Comparison of ENCODE assay signal across 14 cellular contexts in the genomic region with DNA sequence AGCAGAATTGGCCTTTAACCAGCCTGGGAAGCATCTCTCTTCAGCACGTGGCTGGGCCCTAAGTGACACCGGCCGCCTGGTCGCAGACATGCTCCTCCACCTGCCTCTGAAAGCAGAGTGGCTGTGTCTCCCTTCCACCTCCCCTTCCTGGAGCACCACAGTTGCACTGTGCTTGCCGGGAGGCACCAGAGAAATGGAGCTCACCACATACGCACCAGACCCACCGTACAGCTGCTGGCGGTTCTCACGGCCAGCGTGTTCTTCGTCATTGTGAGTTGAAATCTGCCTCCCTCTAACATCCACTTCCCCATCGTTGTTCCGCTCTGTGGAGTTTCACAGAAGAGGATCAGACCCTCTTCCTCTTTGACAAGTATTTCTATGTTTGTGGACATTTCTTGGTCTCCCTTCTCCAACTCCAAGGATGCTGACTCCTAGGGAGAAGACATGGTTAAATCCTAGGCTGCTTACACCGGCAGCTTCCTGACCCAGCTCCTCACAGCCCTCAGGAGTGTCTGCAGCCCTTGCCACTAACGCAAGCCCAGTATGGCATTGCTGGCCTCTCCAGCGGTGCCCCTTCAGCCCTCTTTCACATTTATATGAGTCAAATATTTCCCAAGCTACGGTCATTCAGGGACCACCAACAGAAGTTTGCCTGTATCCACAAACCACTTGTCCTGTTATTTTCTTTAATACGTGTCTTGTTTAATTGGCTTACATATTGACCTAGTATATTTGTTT. TPM values are rescaled to one million over a fixed set of nuclear protein-coding genes. Genes with fewer than 3 reads are reported as not detected.
"Had no signal": no experiment of that assay in that cellular context is flagged by ENCODE, and none has a peak within 500 bp of the region (broad histone marks: within the 10 kb centered on the region; RNA-seq: fewer than 3 reads in every experiment).

No MANE protein-coding gene starts in this region.

- H3K9ac ChIP-seq: parathyroid adenoma had no signal

- H3K27ac ChIP-seq: adrenal gland, coronary artery, parathyroid adenoma had no signal

- H3K4me1 Mint-ChIP-seq: activated B cell treated with CpG ODN at 0.5 μM for 24 hours; mesothelial cell of epicardium; stimulated activated naive B cell treated with anti-CD40 and anti-IgM and Interleukin-4, amounts not matched to agents 10 μg/mL and 1 μg/mL and 100 μg/mL, for 72 hours had no signal

- H3K27me3 Mint-ChIP-seq: stimulated activated naive B cell treated with anti-CD40 and anti-IgM and Interleukin-4, amounts not matched to agents 10 μg/mL and 1 μg/mL and 100 μg/mL, for 72 hours had no signal

- H3K27ac Mint-ChIP-seq: activated B cell treated with CpG ODN at 0.5 μM for 24 hours; mesothelial cell of epicardium; nephron progenitor cell; stimulated activated naive B cell treated with anti-CD40 and anti-IgM and Interleukin-4, amounts not matched to agents 10 μg/mL and 1 μg/mL and 100 μg/mL, for 72 hours; T-helper 2 cell treated with Interferon-gamma antibody and Interleukin-4, amounts not matched to agents 5 μg/mL and 100 μg/mL, for 36 hours had no signal

- H3K9me3 ChIP-seq: adrenal gland had no signal

- H3K79me2 ChIP-seq: parathyroid adenoma had no signal

- H3K27me3 ChIP-seq: adrenal gland had no signal

- H3K4me1 ChIP-seq: adrenal gland, parathyroid adenoma had no signal

- H3K4me3 ChIP-seq: adrenal gland, coronary artery, skin epidermis had no signal

- DNase-seq: activated B cell treated with CpG ODN at 0.5 μM for 24 hours; activated CD4-positive, alpha-beta T cell treated with anti-CD3 and anti-CD28 coated beads, Interleukin-2, amount 50 U/mL, for 48 hours; activated gamma-delta T cell; left colon; nephron progenitor cell; stimulated activated CD4-positive, alpha-beta T cell treated with anti-CD3 and anti-CD28 coated beads, Interleukin-2, amount 100 ng/mL, for 24 hours; stimulated activated naive B cell treated with anti-CD40 and anti-IgM and Interleukin-4, amounts not matched to agents 10 μg/mL and 1 μg/mL and 100 μg/mL, for 72 hours had no signal

- H3K36me3 Mint-ChIP-seq: mesothelial cell of epicardium; stimulated activated naive B cell treated with anti-CD40 and anti-IgM and Interleukin-4, amounts not matched to agents 10 μg/mL and 1 μg/mL and 100 μg/mL, for 72 hours had no signal

- H2AFZ ChIP-seq: parathyroid adenoma had no signal

- H3K36me3 ChIP-seq: adrenal gland had no signal

- ATAC-seq: left colon had no signal

- H3K4me3 Mint-ChIP-seq: activated B cell treated with CpG ODN at 0.5 μM for 24 hours; mesothelial cell of epicardium; nephron progenitor cell; stimulated activated naive B cell treated with anti-CD40 and anti-IgM and Interleukin-4, amounts not matched to agents 10 μg/mL and 1 μg/mL and 100 μg/mL, for 72 hours; T-helper 2 cell treated with Interferon-gamma antibody and Interleukin-4, amounts not matched to agents 5 μg/mL and 100 μg/mL, for 36 hours had no signal

- H3K9me3 Mint-ChIP-seq: activated B cell treated with CpG ODN at 0.5 μM for 24 hours; mesothelial cell of epicardium; nephron progenitor cell; stimulated activated naive B cell treated with anti-CD40 and anti-IgM and Interleukin-4, amounts not matched to agents 10 μg/mL and 1 μg/mL and 100 μg/mL, for 72 hours; T-helper 2 cell treated with Interferon-gamma antibody and Interleukin-4, amounts not matched to agents 5 μg/mL and 100 μg/mL, for 36 hours had no signal

RNA-seq across cellular contexts. Expression of gene KRT5, which starts 11.5 kb away (rescaled TPM):
- total RNA-seq: activated B cell treated with CpG ODN at 0.5 μM for 24 hours had no signal

RNA-seq across cellular contexts. Expression of gene KRT71, which starts 21.2 kb away (rescaled TPM):
- total RNA-seq: activated B cell treated with CpG ODN at 0.5 μM for 24 hours, adrenal gland, left colon, mesothelial cell of epicardium had no signal

RNA-seq across cellular contexts. Expression of gene KRT6A, which starts 38.7 kb away (rescaled TPM):
- total RNA-seq: activated B cell treated with CpG ODN at 0.5 μM for 24 hours, left colon, temporal lobe had no signal

RNA-seq across cellular contexts. Expression of gene KRT74, which starts 41.9 kb away (rescaled TPM):
- total RNA-seq: activated B cell treated with CpG ODN at 0.5 μM for 24 hours, adrenal gland, left colon, mesothelial cell of epicardium, temporal lobe had no signal

RNA-seq across cellular contexts. Expression of gene KRT6C, which starts 58.1 kb away (rescaled TPM):
- total RNA-seq: activated B cell treated with CpG ODN at 0.5 μM for 24 hours, left colon, mesothelial cell of epicardium, temporal lobe had no signal
